In the genomic region with DNA sequence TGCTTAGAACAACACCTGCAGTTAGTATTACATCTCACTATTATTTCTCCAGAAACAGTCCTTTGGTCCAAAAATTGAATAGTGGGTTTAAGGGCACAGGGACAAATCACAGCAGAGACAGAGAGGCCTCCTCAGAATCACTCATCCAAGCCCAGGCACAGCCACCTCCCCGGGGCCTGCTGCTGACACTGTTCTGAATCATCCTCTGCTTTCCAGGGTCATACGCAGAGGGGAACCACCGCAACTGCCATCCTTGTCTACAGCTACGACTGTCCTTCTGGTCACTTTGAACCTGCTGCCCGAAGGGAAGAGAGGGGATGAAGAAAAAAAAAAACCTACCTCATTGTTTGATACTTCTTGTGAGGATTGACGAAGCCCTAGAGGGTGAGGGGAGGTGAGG, we compare ENCODE assay signal across 1 cellular context.
TF ChIP-seq lines count a peak whose summit lies in the region.

No MANE protein-coding gene starts in this region.

TF ChIP-seq in WTC11, 78 proteins besides CTCF, POLR2A, EP300 and RAD21 (continued from another document):
- TF ChIP-seq, protein P1, sequence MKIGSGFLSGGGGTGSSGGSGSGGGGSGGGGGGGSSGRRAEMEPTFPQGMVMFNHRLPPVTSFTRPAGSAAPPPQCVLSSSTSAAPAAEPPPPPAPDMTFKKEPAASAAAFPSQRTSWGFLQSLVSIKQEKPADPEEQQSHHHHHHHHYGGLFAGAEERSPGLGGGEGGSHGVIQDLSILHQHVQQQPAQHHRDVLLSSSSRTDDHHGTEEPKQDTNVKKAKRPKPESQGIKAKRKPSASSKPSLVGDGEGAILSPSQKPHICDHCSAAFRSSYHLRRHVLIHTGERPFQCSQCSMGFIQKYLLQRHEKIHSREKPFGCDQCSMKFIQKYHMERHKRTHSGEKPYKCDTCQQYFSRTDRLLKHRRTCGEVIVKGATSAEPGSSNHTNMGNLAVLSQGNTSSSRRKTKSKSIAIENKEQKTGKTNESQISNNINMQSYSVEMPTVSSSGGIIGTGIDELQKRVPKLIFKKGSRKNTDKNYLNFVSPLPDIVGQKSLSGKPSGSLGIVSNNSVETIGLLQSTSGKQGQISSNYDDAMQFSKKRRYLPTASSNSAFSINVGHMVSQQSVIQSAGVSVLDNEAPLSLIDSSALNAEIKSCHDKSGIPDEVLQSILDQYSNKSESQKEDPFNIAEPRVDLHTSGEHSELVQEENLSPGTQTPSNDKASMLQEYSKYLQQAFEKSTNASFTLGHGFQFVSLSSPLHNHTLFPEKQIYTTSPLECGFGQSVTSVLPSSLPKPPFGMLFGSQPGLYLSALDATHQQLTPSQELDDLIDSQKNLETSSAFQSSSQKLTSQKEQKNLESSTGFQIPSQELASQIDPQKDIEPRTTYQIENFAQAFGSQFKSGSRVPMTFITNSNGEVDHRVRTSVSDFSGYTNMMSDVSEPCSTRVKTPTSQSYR (CRISPR knock-in tag; IDR thresholded peaks at IDR 0.05) = no peak
- TF ChIP-seq ZNF138 (CRISPR knock-in tag; conservative IDR thresholded peaks at IDR 0.05) = no peak
- TF ChIP-seq, protein P2, sequence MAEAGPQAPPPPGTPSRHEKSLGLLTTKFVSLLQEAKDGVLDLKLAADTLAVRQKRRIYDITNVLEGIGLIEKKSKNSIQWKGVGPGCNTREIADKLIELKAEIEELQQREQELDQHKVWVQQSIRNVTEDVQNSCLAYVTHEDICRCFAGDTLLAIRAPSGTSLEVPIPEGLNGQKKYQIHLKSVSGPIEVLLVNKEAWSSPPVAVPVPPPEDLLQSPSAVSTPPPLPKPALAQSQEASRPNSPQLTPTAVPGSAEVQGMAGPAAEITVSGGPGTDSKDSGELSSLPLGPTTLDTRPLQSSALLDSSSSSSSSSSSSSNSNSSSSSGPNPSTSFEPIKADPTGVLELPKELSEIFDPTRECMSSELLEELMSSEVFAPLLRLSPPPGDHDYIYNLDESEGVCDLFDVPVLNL (CRISPR knock-in tag; IDR thresholded peaks at IDR 0.05; ENCODE audit: borderline replicate concordance, low read depth) = no peak
